Comparison of ENCODE assay signal across 10 cellular contexts in genomic region chr3:57165637-57166036, GRCh38. TPM values are rescaled to one million over a fixed set of nuclear protein-coding genes. Genes with fewer than 3 reads are reported as not detected.
DNase-seq lines count a peak whose midpoint lies in the region; ATAC-seq, FAIRE-seq and TF ChIP-seq lines count a peak whose summit lies in the region.
"Had no signal": no experiment of that assay in that cellular context is flagged by ENCODE, and none has a peak within 500 bp of the region (broad histone marks: within the 10 kb centered on the region; RNA-seq: fewer than 3 reads in every experiment).

No MANE protein-coding gene starts in this region.

- no peak for DNase-seq in activated T-cell treated with anti-CD3 and anti-CD28 coated beads, Interleukin-2, amount 50 U/mL, for 72 hours
- no peak for DNase-seq in activated T-cell treated with anti-CD3 and anti-CD28 coated beads, Interleukin-2, amount 50 U/mL, for 48 hours
- DNase-seq in endodermal cell, result no peak
- DNase-seq in spleen, result no peak
- no peak for DNase-seq in small intestine
- no peak for DNase-seq in stimulated activated CD4-positive, alpha-beta T cell treated with anti-CD3 and anti-CD28 coated beads, Interleukin-4, amount 100 ng/mL, for 4 hours

- no peak for FAIRE-seq in small intestine (lab: Jason Lieb, UNC)

- H3K4me1 ChIP-seq in OCI-LY1 (ENCODE audit: insufficient read depth, low read length, severe bottlenecking) (peaks cover 26% of the 10 kb centered on the region), endodermal cell (ENCODE audit: control insufficient read depth, insufficient read depth, low read length) (peaks cover 39% of the 10 kb centered on the region), spleen (peaks cover 7 to 52% (median 34%) of the 10 kb centered on the region in 6 donors), small intestine (ENCODE audit: control insufficient read depth in 2 of 2, insufficient read depth in 1 of 2, low read depth in 1 of 2, low read length in 1 of 2) (no peaks in the 10 kb centered on the region)

- no peaks in the 10 kb centered on the region for H4K20me1 ChIP-seq in OCI-LY1 (ENCODE audit: insufficient read depth, low read length)

- no peak overlapping the region for H3K27ac Mint-ChIP-seq in activated T-cell treated with anti-CD3 and anti-CD28 coated beads, Interleukin-2, amount 50 U/mL, for 72 hours
- H3K27ac Mint-ChIP-seq in endodermal cell, result peak overlapping the region; percentile 67

- 88% methylated on average over 4 of the region's 4 CpGs; no CpG with 5 or more reads in 1 of the 2 experiments for WGBS in endodermal cell (ENCODE audit: insufficient coverage in 1 of 2, insufficient read length in 1 of 2), 2 experiments
- WGBS in spleen, 5 donors, result 17 to 28% (median 24%) methylated on average over 4 of the region's 4 CpGs
- WGBS in small intestine, 3 donors, result 13 to 15% (median 13%) methylated on average over 4 of the region's 4 CpGs

- peaks cover 15% of the 10 kb centered on the region for H3K4me1 Mint-ChIP-seq in activated T-cell treated with anti-CD3 and anti-CD28 coated beads, Interleukin-2, amount 50 U/mL, for 72 hours (ENCODE audit: low read depth)
- peaks cover 68% of the 10 kb centered on the region for H3K4me1 Mint-ChIP-seq in endodermal cell

- H2AFZ ChIP-seq in OCI-LY1 (ENCODE audit: low read length), result no peak overlapping the region

- no peaks in the 10 kb centered on the region for H3F3A ChIP-seq in OCI-LY1 (ENCODE audit: insufficient read depth, low read length)

- H3K27me3 ChIP-seq in OCI-LY1 (ENCODE audit: insufficient read depth, low read length) (no peaks in the 10 kb centered on the region; the same call in 1 of the 2 replicates), endodermal cell (ENCODE audit: control insufficient read depth, insufficient read depth, low read length, poor library complexity, severe bottlenecking) (no peaks in the 10 kb centered on the region), spleen (replicated peaks in 1 of 7) (peaks cover 0 to 91% (median 14%) of the 10 kb centered on the region in 7 donors), small intestine (ENCODE audit: control insufficient read depth in 2 of 2, insufficient read depth in 2 of 2, low read length in 2 of 2) (peaks cover 7 to 9% of the 10 kb centered on the region in 2 donors)

- TF ChIP-seq CTCF in OCI-LY1 (IDR thresholded peaks at IDR 0.05; ENCODE audit: low read length), result no peak
- no peak for TF ChIP-seq CTCF in endodermal cell (conservative IDR thresholded peaks at IDR 0.05)
- no peak for TF ChIP-seq CTCF in spleen (IDR thresholded peaks at IDR 0.05 in 8 of 11, conservative IDR thresholded peaks at IDR 0.05 in 3 of 11)

- H3K79me2 ChIP-seq in OCI-LY1 (ENCODE audit: insufficient read depth, low read length), result no peaks in the 10 kb centered on the region

- peak overlapping the region; percentile 88; the same call in 1 of the 2 replicates for H3K4me2 ChIP-seq in OCI-LY1 (ENCODE audit: low read length)

- H3K9me3 ChIP-seq in OCI-LY1 (ENCODE audit: low read length) (no peaks in the 10 kb centered on the region), endodermal cell (ENCODE audit: control insufficient read depth, low read length) (no peaks in the 10 kb centered on the region), spleen (no peaks in the 10 kb centered on the region), small intestine (ENCODE audit: control insufficient read depth, low read depth) (no peaks in the 10 kb centered on the region)
- H3K9me3 ChIP-seq: left lung had no signal

- TF ChIP-seq POLR2A in spleen (IDR thresholded peaks at IDR 0.05), result no peak

- peaks cover 0 to 2% of the 10 kb centered on the region in 2 donors for H3K36me3 Mint-ChIP-seq in activated T-cell treated with anti-CD3 and anti-CD28 coated beads, Interleukin-2, amount 50 U/mL, for 72 hours (ENCODE audit: insufficient read depth in 2 of 2)
- H3K36me3 Mint-ChIP-seq in endodermal cell (ENCODE audit: low read depth), result no peaks in the 10 kb centered on the region

- H3K9me3 Mint-ChIP-seq in activated T-cell treated with anti-CD3 and anti-CD28 coated beads, Interleukin-2, amount 50 U/mL, for 72 hours, result no peaks in the 10 kb centered on the region
- H3K9me3 Mint-ChIP-seq in endodermal cell, result no peaks in the 10 kb centered on the region

- ATAC-seq in activated T-cell treated with anti-CD3 and anti-CD28 coated beads, Interleukin-2, amount 50 U/mL, for 72 hours (replicated peaks in 1 of 2), result no peak
- ATAC-seq in HG03196 (IDR thresholded peaks at IDR 0.05; ENCODE audit: unreplicated experiment), result no peak

- H3K27me3 Mint-ChIP-seq in activated T-cell treated with anti-CD3 and anti-CD28 coated beads, Interleukin-2, amount 50 U/mL, for 72 hours (ENCODE audit: low read depth), result peaks cover 80% of the 10 kb centered on the region
- H3K27me3 Mint-ChIP-seq in endodermal cell (ENCODE audit: insufficient read depth), result no peaks in the 10 kb centered on the region

- H3K9me2 ChIP-seq in OCI-LY1 (ENCODE audit: low read depth, low read length), result no peaks in the 10 kb centered on the region

- H3K27ac ChIP-seq in OCI-LY1 (ENCODE audit: low read depth, low read length, poor library complexity, severe bottlenecking), result no peak overlapping the region
- no peak overlapping the region for H3K27ac ChIP-seq in endodermal cell (ENCODE audit: low read depth, low read length)
- no peak overlapping the region for H3K27ac ChIP-seq in spleen
- H3K27ac ChIP-seq in small intestine (ENCODE audit: low read depth in 1 of 2, low read length in 1 of 2), result no peak overlapping the region
- H3K27ac ChIP-seq: foreskin keratinocyte, left lung had no signal

- peak overlapping the region; percentile 68 to 74 for H3K4me3 Mint-ChIP-seq in activated T-cell treated with anti-CD3 and anti-CD28 coated beads, Interleukin-2, amount 50 U/mL, for 72 hours
- H3K4me3 Mint-ChIP-seq in endodermal cell, result peak overlapping the region; percentile 96

- H3K9ac ChIP-seq in OCI-LY1 (ENCODE audit: low read length) (no peak overlapping the region), endodermal cell (ENCODE audit: extremely low read depth, low read length, poor library complexity, severe bottlenecking) (no peak overlapping the region)

- no peak overlapping the region for H3K4me3 ChIP-seq in OCI-LY1 (ENCODE audit: low read depth, low read length, poor library complexity, severe bottlenecking)
- no peak overlapping the region for H3K4me3 ChIP-seq in endodermal cell (ENCODE audit: low read length)
- H3K4me3 ChIP-seq in spleen, result peak overlapping the region in 5 of 8 donors; percentile 75 to 85 (median 77)
- no peak overlapping the region for H3K4me3 ChIP-seq in small intestine (ENCODE audit: low read depth in 1 of 2, low read length in 2 of 2)

- H3K36me3 ChIP-seq in OCI-LY1 (ENCODE audit: insufficient read depth, low read length), result no peaks in the 10 kb centered on the region
- H3K36me3 ChIP-seq in endodermal cell (ENCODE audit: control insufficient read depth, insufficient read depth, low read length), result no peaks in the 10 kb centered on the region
- no peaks in the 10 kb centered on the region for H3K36me3 ChIP-seq in spleen
- H3K36me3 ChIP-seq in small intestine (ENCODE audit: control insufficient read depth in 2 of 2, insufficient read depth in 2 of 2, low read length in 2 of 2), result no peaks in the 10 kb centered on the region
- H3K36me3 ChIP-seq: left lung had no signal

- intact Hi-C loops in spleen (cut with DNase I; ENCODE audit: low total_unique reads), result no loop called here

RNA-seq across cellular contexts. Expression of gene IL17RD, which starts 0.5 kb away (rescaled TPM):
- under 1 TPM; 0.07 to 0.09 TPM for total RNA-seq in activated T-cell treated with anti-CD3 and anti-CD28 coated beads, Interleukin-2, amount 50 U/mL, for 72 hours
- total RNA-seq in endodermal cell, result 10 to 100 TPM; 47.1 to 71.3 TPM
- polyA plus RNA-seq in endodermal cell (2013, experiment 1 of 2), result 51.2 TPM
- 54.8 TPM for polyA plus RNA-seq in endodermal cell (2013, experiment 2 of 2)
- total RNA-seq in spleen, result 10 to 100 TPM in 1 of 7 donors, 1 to 10 TPM in 6; 1.7 to 15.9 (median 3.8) TPM
- under 1 TPM; 0.20 to 0.58 (median 0.35) TPM for polyA plus RNA-seq in spleen
- under 1 TPM in 1 of 3 donors, not detected in 2; 0.87 TPM for polyA plus RNA-seq in small intestine

RNA-seq across cellular contexts. Expression of gene HESX1, which starts 34.1 kb away (rescaled TPM):
- total RNA-seq in activated T-cell treated with anti-CD3 and anti-CD28 coated beads, Interleukin-2, amount 50 U/mL, for 72 hours, result under 1 TPM; 0.62 to 0.72 TPM
- 1 to 10 TPM; 3.8 to 8.0 TPM for total RNA-seq in endodermal cell
- 6.6 TPM for polyA plus RNA-seq in endodermal cell (2013, experiment 1 of 2)
- polyA plus RNA-seq in endodermal cell (2013, experiment 2 of 2), result 4.8 TPM
- 1 to 10 TPM in 4 of 7 donors, under 1 TPM in 1, not detected in 2; 0.70 to 1.8 (median 1.3) TPM for total RNA-seq in spleen
- polyA plus RNA-seq in spleen, result 1 to 10 TPM; 2.4 to 3.4 (median 3.2) TPM
- 1 to 10 TPM in 1 of 3 donors, not detected in 2; 1.3 TPM for polyA plus RNA-seq in small intestine

Comparison
In these comparisons a context has a peak if more than half of its experiments do, and no peak if none do; other contexts are left out.
1. H3K4me3 ChIP-seq: peak in spleen (5 of 8); none in OCI-LY1 (single experiment), endodermal cell (single experiment) and small intestine (0 of 2).